22 cellular contexts compared by ENCODE assay signal in genomic region chr19:8174706-8175105, GRCh38. TPM values are rescaled to one million over a fixed set of nuclear protein-coding genes. Genes with fewer than 3 reads are reported as not detected.
DNase-seq lines count a peak whose midpoint lies in the region; TF ChIP-seq lines count a peak whose summit lies in the region.
"Had no signal": no experiment of that assay in that cellular context is flagged by ENCODE, and none has a peak within 500 bp of the region (broad histone marks: within the 10 kb centered on the region; RNA-seq: fewer than 3 reads in every experiment).

No MANE protein-coding gene starts in this region.

- CTCF ChIA-PET in PC-9 (lab: Charles Lee): no interaction called here

- TF ChIP-seq CTCF in PC-9 (conservative IDR thresholded peaks at IDR 0.05): no peak

- no peaks in the 10 kb centered on the region; the same call in 1 of the 2 replicates for H4K20me1 ChIP-seq in PC-9 (ENCODE audit: insufficient read depth)

- H3K9me2 ChIP-seq in PC-9 (ENCODE audit: insufficient read depth): no peaks in the 10 kb centered on the region

- no peaks in the 10 kb centered on the region for H3K9me3 ChIP-seq in PC-9 (ENCODE audit: insufficient read depth, low read depth)
- H3K9me3 ChIP-seq: tibial artery had no signal

- no TSS peak for BruUV-seq in PC-9 (replicated peaks; lab: Mats Ljungman, UMichigan)

- H3K4me1 ChIP-seq in PC-9 (replicated peaks; ENCODE audit: insufficient read depth): no peaks in the 10 kb centered on the region
- H3K4me1 ChIP-seq: tibial artery had no signal

- no peaks in the 10 kb centered on the region for H3K27me3 ChIP-seq in PC-9 (ENCODE audit: insufficient read depth, low read depth)
- H3K27me3 ChIP-seq: cardiac muscle cell, tibial artery had no signal

- no peak overlapping the region for H3K4me2 ChIP-seq in PC-9

- intact Hi-C loops in PC-9 (cut with micrococcal nuclease; ENCODE audit: unreplicated experiment): no loop called here

- H3K27ac ChIP-seq in PC-9: no peak overlapping the region
- H3K27ac ChIP-seq: cardiac muscle cell, skin epidermis, tibial artery, WERI-Rb-1 had no signal

- H3K79me2 ChIP-seq in PC-9 (ENCODE audit: low read depth): no peaks in the 10 kb centered on the region

- DNase-seq in HT1080 (ENCODE audit: low read depth): peak; percentile 42
- peak; percentile 89 for DNase-seq in amniotic epithelial cell (ENCODE audit: low read depth)
- peak; percentile 60 for DNase-seq in fibroblast of peridontal ligament (ENCODE audit: extremely low read depth)
- no peak for DNase-seq in ureter (ENCODE audit: low spot score)
- no peak for DNase-seq in PC-9
- DNase-seq in activated CD4-positive, CD25-positive, alpha-beta regulatory T cell treated with anti-CD3 and anti-CD28 coated beads, Interleukin-2, amount 50 U/mL, for 72 hours: no peak
- DNase-seq in NCI-H2196 treated with DMSO at 0.1 percent for 48 hours (lab: John Stamatoyannopoulos, UW; ENCODE audit: unreplicated experiment): no peak
- DNase-seq: activated CD4-positive, alpha-beta T cell treated with anti-CD3 and anti-CD28 coated beads, Interleukin-2, amount 50 U/mL, for 4 hours; activated gamma-delta T cell treated with Interleukin-2 at 50 U/mL for 16 hours; activated T-cell treated with anti-CD3 and anti-CD28 coated beads for 4 hours; DMS79; left colon; NCI-H1694; nephron progenitor cell; posterior cingulate gyrus; stimulated activated naive CD8-positive, alpha-beta T cell treated with anti-CD3 and anti-CD28 coated beads, Interleukin-15, Interleukin-2, amounts not matched to agents 100 U/mL and 50 U/mL, for 24 hours; T-helper 2 cell; tibial artery; WERI-Rb-1 had no signal

- H3F3A ChIP-seq in PC-9 (ENCODE audit: insufficient read depth, low read depth): no peaks in the 10 kb centered on the region

- H3K4me3 ChIP-seq in PC-9: no peak overlapping the region
- H3K4me3 ChIP-seq: cardiac muscle cell, skin epidermis, tibial artery had no signal

- H2AFZ ChIP-seq in PC-9: no peak overlapping the region

- no peaks in the 10 kb centered on the region for H3K36me3 ChIP-seq in PC-9 (ENCODE audit: low read depth)
- H3K36me3 ChIP-seq: cardiac muscle cell, tibial artery, WERI-Rb-1 had no signal

- POLR2A ChIA-PET in PC-9 (lab: Charles Lee; ENCODE audit: unreplicated experiment): no interaction called here

RNA-seq across cellular contexts. Expression of gene FBN3, which starts 25.3 kb away (rescaled TPM):
- not detected in 2 replicates for total RNA-seq in HT1080 (2014; rRNA removed; shearing (Covaris generic))
- polyA plus RNA-seq in HT1080 (2015; cell fraction: cytosol; rRNA removed): not detected in 2 replicates
- 0.01 TPM in 1 of 2 replicates, not detected in the other for polyA plus RNA-seq in HT1080 (2015; cell fraction: nucleus; rRNA removed)
- not detected for total RNA-seq in ureter
- 0.05 TPM in 1 of 2 replicates, not detected in the other for total RNA-seq in PC-9 (2021)
- total RNA-seq: dermis microvascular lymphatic vessel endothelial cell, left colon had no signal

RNA-seq across cellular contexts. Expression of gene CERS4, which starts 34.5 kb away (rescaled TPM):
- total RNA-seq in HT1080 (2014; rRNA removed; shearing (Covaris generic)): 0.27 and 0.50 TPM in 2 replicates
- 0.45 and 0.69 TPM in 2 replicates for polyA plus RNA-seq in HT1080 (2015; cell fraction: cytosol; rRNA removed)
- polyA plus RNA-seq in HT1080 (2015; cell fraction: nucleus; rRNA removed): 0.19 TPM in 1 of 2 replicates, not detected in the other
- 49.8 TPM for total RNA-seq in ureter
- 7.2 and 8.4 TPM in 2 replicates for total RNA-seq in PC-9 (2021)

Comparison
In these comparisons a context has a peak if more than half of its experiments do, and no peak if none do; other contexts are left out.
1. DNase-seq: peak in HT1080 (single experiment), amniotic epithelial cell (single experiment) and fibroblast of peridontal ligament (single experiment); none in ureter (single experiment), PC-9 (0 of 2), activated CD4-positive, CD25-positive, alpha-beta regulatory T cell treated with anti-CD3 and anti-CD28 coated beads, Interleukin-2, amount 50 U/mL, for 72 hours (single experiment) and NCI-H2196 treated with DMSO at 0.1 percent for 48 hours (single experiment).